ENCODE assay signal across 27 cellular contexts in genomic region chr11:94648789-94649188, GRCh38.
"Had no signal": no experiment of that assay in that cellular context is flagged by ENCODE, and none has a peak within 500 bp of the region (broad histone marks: within the 10 kb centered on the region; RNA-seq: fewer than 3 reads in every experiment).

No MANE protein-coding gene starts in this region.

- H3K27ac ChIP-seq: SK-N-MC had no signal

- H3K36me3 Mint-ChIP-seq: activated naive CD8-positive, alpha-beta T cell; brain; T-cell had no signal

- H3K9me3 Mint-ChIP-seq: activated CD4-positive, alpha-beta memory T cell treated with anti-CD3 and anti-CD28 coated beads, Interleukin-2, amount 10 ng/mL, durations not matched to agents 7 days and 5 days; activated naive CD4-positive, alpha-beta T cell treated with anti-CD3 and anti-CD28 coated beads for 36 hours; activated T-helper 17 cell treated with anti-CD3 and anti-CD28 coated beads, Interleukin-2, amount 50 U/mL, for 72 hours; brain; central memory CD8-positive, alpha-beta T cell; T-cell had no signal

- DNase-seq: activated CD4-positive, alpha-beta memory T cell treated with anti-CD3 and anti-CD28 coated beads, Interleukin-2, amount 10 ng/mL, durations not matched to agents 7 days and 5 days; activated CD4-positive, alpha-beta T cell treated with anti-CD3 and anti-CD28 coated beads for 36 hours; activated CD4-positive, alpha-beta T cell treated with anti-CD3 and anti-CD28 coated beads, Interleukin-2, amount 50 U/mL, for 1 hour; activated CD4-positive, CD25-positive, alpha-beta regulatory T cell; activated gamma-delta T cell; activated naive CD4-positive, alpha-beta T cell treated with anti-CD3 and anti-CD28 coated beads for 36 hours; activated T-cell treated with anti-CD3 and anti-CD28 coated beads for 4 hours; activated T-cell treated with anti-CD3 and anti-CD28 coated beads, Interleukin-2, amount 50 U/mL, for 48 hours; amygdala; NCI-H1105; NCI-H1436; NCI-H1694 treated with DMSO at 0.1 percent for 48 hours; NCI-H2029 treated with DMSO at 0.1 percent for 48 hours; NCI-H345; NCI-H510A; NK-92 treated with Interleukin-12 subunit alpha and Interleukin-12 subunit beta, amount 100 ng/mL, for 24 hours; OCI-M1; RPMI8226; T-cell; T-helper 2 cell; T1000 had no signal

- H3K27me3 Mint-ChIP-seq: activated naive CD8-positive, alpha-beta T cell had no signal

- H3K4me3 ChIP-seq: SK-N-MC had no signal

- H3K27ac Mint-ChIP-seq: activated CD4-positive, alpha-beta memory T cell treated with anti-CD3 and anti-CD28 coated beads, Interleukin-2, amount 10 ng/mL, durations not matched to agents 7 days and 5 days; activated CD4-positive, alpha-beta T cell treated with anti-CD3 and anti-CD28 coated beads for 36 hours; activated naive CD4-positive, alpha-beta T cell treated with anti-CD3 and anti-CD28 coated beads for 36 hours; activated naive CD8-positive, alpha-beta T cell; activated T-helper 17 cell treated with anti-CD3 and anti-CD28 coated beads, Interleukin-2, amount 50 U/mL, for 72 hours; brain; T-cell had no signal

- H3K4me1 Mint-ChIP-seq: activated CD4-positive, alpha-beta memory T cell treated with anti-CD3 and anti-CD28 coated beads, Interleukin-2, amount 10 ng/mL, durations not matched to agents 7 days and 5 days; activated CD4-positive, alpha-beta T cell treated with anti-CD3 and anti-CD28 coated beads for 36 hours; activated T-helper 17 cell treated with anti-CD3 and anti-CD28 coated beads, Interleukin-2, amount 50 U/mL, for 72 hours; brain; central memory CD8-positive, alpha-beta T cell; T-cell had no signal

- ATAC-seq: activated CD4-positive, alpha-beta T cell treated with anti-CD3 and anti-CD28 coated beads for 36 hours; activated T-helper 17 cell treated with anti-CD3 and anti-CD28 coated beads, Interleukin-2, amount 50 U/mL, for 72 hours; Panc1; T-cell had no signal

- H3K4me3 Mint-ChIP-seq: activated CD4-positive, alpha-beta memory T cell treated with anti-CD3 and anti-CD28 coated beads, Interleukin-2, amount 10 ng/mL, durations not matched to agents 7 days and 5 days; activated CD4-positive, alpha-beta T cell treated with anti-CD3 and anti-CD28 coated beads for 36 hours; activated naive CD4-positive, alpha-beta T cell treated with anti-CD3 and anti-CD28 coated beads for 36 hours; activated naive CD8-positive, alpha-beta T cell; activated T-helper 17 cell treated with anti-CD3 and anti-CD28 coated beads, Interleukin-2, amount 50 U/mL, for 72 hours; brain; central memory CD8-positive, alpha-beta T cell; T-cell had no signal
